ENCODE assay signal across 1 cellular context in the genomic region with DNA sequence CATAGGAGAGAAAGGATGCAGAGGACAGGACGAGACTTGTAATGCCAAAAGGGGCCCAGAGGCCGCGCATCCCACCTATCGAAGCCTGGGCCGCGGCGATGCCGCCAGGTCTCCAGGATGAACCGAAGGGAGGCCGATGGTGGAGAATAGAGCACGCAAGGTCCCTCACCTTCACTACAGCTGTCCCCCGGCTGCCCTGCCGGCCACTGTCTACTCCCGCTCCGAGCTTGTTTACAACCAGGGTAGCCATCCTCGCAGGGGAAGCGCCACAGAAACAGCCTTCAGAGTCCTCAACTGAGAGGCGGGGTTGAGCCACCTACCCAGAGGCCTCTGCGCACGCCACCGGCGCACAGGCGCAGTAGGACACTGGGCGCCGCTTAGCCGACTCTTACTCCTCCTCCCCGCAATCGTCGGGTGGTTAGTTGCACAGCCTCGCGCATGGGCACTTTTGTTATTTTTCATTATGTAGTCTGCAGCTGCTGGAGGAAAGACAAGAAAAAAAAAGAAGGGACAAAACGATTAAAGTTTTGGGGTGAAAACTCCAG.
A peak's percentile ranks its signal among the peaks of the same experiment; 100 is the strongest.
TF ChIP-seq lines count a peak whose summit lies in the region.

A gene (minus strand): TSS at position 309 of the 545 bp plus-strand sequence. CDS start 59 bp downstream, at position 250.

TF ChIP-seq in HepG2, 621 proteins besides CTCF, POLR2A, EP300 and RAD21 (continued from another document and continues in another):
- TF ChIP-seq, protein P1, sequence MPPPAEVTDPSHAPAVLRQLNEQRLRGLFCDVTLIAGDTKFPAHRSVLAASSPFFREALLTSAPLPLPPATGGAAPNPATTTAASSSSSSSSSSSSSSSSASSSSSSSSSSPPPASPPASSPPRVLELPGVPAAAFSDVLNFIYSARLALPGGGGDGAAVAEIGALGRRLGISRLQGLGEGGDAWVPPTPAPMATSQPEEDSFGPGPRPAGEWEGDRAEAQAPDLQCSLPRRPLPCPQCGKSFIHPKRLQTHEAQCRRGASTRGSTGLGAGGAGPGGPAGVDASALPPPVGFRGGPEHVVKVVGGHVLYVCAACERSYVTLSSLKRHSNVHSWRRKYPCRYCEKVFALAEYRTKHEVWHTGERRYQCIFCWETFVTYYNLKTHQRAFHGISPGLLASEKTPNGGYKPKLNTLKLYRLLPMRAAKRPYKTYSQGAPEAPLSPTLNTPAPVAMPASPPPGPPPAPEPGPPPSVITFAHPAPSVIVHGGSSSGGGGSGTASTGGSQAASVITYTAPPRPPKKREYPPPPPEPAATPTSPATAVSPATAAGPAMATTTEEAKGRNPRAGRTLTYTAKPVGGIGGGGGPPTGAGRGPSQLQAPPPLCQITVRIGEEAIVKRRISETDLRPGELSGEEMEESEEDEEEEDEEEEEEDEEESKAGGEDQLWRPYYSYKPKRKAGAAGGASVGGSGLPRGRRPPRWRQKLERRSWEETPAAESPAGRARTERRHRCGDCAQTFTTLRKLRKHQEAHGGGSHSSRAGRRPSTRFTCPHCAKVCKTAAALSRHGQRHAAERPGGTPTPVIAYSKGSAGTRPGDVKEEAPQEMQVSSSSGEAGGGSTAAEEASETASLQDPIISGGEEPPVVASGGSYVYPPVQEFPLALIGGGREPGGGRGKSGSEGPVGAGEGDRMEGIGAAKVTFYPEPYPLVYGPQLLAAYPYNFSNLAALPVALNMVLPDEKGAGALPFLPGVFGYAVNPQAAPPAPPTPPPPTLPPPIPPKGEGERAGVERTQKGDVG (CRISPR knock-in tag; IDR thresholded peaks at IDR 0.05; ENCODE audit: borderline replicate concordance) = no peak
- TF ChIP-seq ZMYM2 (CRISPR knock-in tag; IDR thresholded peaks at IDR 0.05) = no peak
- no peak for TF ChIP-seq ZNF354B (CRISPR knock-in tag; IDR thresholded peaks at IDR 0.05)
- no peak; the same call in 1 of the 2 replicates for TF ChIP-seq ZMAT3 (CRISPR knock-in tag; conservative IDR thresholded peaks at IDR 0.05)
- TF ChIP-seq SETDB1 (CRISPR knock-in tag; IDR thresholded peaks at IDR 0.05; ENCODE audit: borderline replicate concordance) = no peak
- TF ChIP-seq, protein P2, sequence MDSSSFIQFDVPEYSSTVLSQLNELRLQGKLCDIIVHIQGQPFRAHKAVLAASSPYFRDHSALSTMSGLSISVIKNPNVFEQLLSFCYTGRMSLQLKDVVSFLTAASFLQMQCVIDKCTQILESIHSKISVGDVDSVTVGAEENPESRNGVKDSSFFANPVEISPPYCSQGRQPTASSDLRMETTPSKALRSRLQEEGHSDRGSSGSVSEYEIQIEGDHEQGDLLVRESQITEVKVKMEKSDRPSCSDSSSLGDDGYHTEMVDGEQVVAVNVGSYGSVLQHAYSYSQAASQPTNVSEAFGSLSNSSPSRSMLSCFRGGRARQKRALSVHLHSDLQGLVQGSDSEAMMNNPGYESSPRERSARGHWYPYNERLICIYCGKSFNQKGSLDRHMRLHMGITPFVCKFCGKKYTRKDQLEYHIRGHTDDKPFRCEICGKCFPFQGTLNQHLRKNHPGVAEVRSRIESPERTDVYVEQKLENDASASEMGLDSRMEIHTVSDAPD (CRISPR knock-in tag; IDR thresholded peaks at IDR 0.05) = no peak
- TF ChIP-seq SRSF4 (IDR thresholded peaks at IDR 0.05; ENCODE audit: low read depth, low read length, poor library complexity, severe bottlenecking) = no peak
- no peak for TF ChIP-seq HCFC1 (IDR thresholded peaks at IDR 0.05; ENCODE audit: low read depth, low read length)
- TF ChIP-seq, protein P3, sequence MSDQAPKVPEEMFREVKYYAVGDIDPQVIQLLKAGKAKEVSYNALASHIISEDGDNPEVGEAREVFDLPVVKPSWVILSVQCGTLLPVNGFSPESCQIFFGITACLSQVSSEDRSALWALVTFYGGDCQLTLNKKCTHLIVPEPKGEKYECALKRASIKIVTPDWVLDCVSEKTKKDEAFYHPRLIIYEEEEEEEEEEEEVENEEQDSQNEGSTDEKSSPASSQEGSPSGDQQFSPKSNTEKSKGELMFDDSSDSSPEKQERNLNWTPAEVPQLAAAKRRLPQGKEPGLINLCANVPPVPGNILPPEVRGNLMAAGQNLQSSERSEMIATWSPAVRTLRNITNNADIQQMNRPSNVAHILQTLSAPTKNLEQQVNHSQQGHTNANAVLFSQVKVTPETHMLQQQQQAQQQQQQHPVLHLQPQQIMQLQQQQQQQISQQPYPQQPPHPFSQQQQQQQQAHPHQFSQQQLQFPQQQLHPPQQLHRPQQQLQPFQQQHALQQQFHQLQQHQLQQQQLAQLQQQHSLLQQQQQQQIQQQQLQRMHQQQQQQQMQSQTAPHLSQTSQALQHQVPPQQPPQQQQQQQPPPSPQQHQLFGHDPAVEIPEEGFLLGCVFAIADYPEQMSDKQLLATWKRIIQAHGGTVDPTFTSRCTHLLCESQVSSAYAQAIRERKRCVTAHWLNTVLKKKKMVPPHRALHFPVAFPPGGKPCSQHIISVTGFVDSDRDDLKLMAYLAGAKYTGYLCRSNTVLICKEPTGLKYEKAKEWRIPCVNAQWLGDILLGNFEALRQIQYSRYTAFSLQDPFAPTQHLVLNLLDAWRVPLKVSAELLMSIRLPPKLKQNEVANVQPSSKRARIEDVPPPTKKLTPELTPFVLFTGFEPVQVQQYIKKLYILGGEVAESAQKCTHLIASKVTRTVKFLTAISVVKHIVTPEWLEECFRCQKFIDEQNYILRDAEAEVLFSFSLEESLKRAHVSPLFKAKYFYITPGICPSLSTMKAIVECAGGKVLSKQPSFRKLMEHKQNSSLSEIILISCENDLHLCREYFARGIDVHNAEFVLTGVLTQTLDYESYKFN (CRISPR knock-in tag; conservative IDR thresholded peaks at IDR 0.05) = peak; percentile 27; the same call in 1 of the 2 replicates
- no peak for TF ChIP-seq TBL1XR1 (IDR thresholded peaks at IDR 0.05; ENCODE audit: borderline replicate concordance, low read length, partially characterized antibody)
- TF ChIP-seq, protein P4, sequence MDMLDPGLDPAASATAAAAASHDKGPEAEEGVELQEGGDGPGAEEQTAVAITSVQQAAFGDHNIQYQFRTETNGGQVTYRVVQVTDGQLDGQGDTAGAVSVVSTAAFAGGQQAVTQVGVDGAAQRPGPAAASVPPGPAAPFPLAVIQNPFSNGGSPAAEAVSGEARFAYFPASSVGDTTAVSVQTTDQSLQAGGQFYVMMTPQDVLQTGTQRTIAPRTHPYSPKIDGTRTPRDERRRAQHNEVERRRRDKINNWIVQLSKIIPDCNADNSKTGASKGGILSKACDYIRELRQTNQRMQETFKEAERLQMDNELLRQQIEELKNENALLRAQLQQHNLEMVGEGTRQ (IDR thresholded peaks at IDR 0.05; ENCODE audit: low read depth, low read length) = no peak
- TF ChIP-seq, protein P4 (CRISPR knock-in tag; IDR thresholded peaks at IDR 0.05; ENCODE audit: borderline replicate concordance) = no peak
- TF ChIP-seq RNF2 (conservative IDR thresholded peaks at IDR 0.05; ENCODE audit: low read depth) = 0 out of 2 replicates have a peak, but pooled peaks have one; percentile 67
- TF ChIP-seq ATF1 (CRISPR knock-in tag; IDR thresholded peaks at IDR 0.05) = no peak
- TF ChIP-seq, protein P5, sequence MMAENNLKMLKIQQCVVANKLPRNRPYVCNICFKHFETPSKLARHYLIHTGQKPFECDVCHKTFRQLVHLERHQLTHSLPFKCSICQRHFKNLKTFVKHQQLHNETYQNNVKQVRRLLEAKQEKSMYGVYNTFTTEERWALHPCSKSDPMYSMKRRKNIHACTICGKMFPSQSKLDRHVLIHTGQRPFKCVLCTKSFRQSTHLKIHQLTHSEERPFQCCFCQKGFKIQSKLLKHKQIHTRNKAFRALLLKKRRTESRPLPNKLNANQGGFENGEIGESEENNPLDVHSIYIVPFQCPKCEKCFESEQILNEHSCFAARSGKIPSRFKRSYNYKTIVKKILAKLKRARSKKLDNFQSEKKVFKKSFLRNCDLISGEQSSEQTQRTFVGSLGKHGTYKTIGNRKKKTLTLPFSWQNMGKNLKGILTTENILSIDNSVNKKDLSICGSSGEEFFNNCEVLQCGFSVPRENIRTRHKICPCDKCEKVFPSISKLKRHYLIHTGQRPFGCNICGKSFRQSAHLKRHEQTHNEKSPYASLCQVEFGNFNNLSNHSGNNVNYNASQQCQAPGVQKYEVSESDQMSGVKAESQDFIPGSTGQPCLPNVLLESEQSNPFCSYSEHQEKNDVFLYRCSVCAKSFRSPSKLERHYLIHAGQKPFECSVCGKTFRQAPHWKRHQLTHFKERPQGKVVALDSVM (CRISPR knock-in tag; IDR thresholded peaks at IDR 0.05) = peak; percentile 61; the same call in 1 of the 2 replicates
- TF ChIP-seq SMARCC2 (IDR thresholded peaks at IDR 0.05) = no peak
- TF ChIP-seq ISX (CRISPR knock-in tag; conservative IDR thresholded peaks at IDR 0.05) = no peak
- peak; percentile 50; the same call in 1 of the 2 replicates for TF ChIP-seq HDAC1 (CRISPR knock-in tag; IDR thresholded peaks at IDR 0.05)
- 0 out of 2 replicates have a peak, but pooled peaks have one; percentile 37 for TF ChIP-seq ZNF205 (CRISPR knock-in tag; IDR thresholded peaks at IDR 0.05)
- no peak for TF ChIP-seq YEATS2 (CRISPR knock-in tag; IDR thresholded peaks at IDR 0.05; ENCODE audit: borderline replicate concordance)
- TF ChIP-seq, protein P6, sequence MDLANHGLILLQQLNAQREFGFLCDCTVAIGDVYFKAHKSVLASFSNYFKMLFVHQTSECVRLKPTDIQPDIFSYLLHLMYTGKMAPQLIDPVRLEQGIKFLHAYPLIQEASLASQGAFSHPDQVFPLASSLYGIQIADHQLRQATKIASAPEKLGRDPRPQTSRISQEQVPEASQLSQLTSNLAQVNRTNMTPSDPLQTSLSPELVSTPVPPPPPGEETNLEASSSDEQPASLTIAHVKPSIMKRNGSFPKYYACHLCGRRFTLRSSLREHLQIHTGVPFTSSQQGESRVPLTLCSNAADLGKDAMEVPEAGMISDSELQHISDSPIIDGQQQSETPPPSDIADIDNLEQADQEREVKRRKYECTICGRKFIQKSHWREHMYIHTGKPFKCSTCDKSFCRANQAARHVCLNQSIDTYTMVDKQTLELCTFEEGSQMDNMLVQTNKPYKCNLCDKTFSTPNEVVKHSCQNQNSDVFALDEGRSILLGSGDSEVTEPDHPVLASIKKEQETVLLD (CRISPR knock-in tag; IDR thresholded peaks at IDR 0.05; ENCODE audit: low read depth) = no peak
- 0 out of 2 replicates have a peak, but pooled peaks have one; percentile 57 for TF ChIP-seq ZNF317 (CRISPR knock-in tag; IDR thresholded peaks at IDR 0.05)
- no peak for TF ChIP-seq ZNF567 (CRISPR knock-in tag; IDR thresholded peaks at IDR 0.05; ENCODE audit: borderline replicate concordance)
- TF ChIP-seq, protein P7, sequence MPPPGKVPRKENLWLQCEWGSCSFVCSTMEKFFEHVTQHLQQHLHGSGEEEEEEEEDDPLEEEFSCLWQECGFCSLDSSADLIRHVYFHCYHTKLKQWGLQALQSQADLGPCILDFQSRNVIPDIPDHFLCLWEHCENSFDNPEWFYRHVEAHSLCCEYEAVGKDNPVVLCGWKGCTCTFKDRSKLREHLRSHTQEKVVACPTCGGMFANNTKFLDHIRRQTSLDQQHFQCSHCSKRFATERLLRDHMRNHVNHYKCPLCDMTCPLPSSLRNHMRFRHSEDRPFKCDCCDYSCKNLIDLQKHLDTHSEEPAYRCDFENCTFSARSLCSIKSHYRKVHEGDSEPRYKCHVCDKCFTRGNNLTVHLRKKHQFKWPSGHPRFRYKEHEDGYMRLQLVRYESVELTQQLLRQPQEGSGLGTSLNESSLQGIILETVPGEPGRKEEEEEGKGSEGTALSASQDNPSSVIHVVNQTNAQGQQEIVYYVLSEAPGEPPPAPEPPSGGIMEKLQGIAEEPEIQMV (CRISPR knock-in tag; IDR thresholded peaks at IDR 0.05; ENCODE audit: low read depth) = peak; percentile 64; the same call in 1 of the 2 replicates
- TF ChIP-seq ZNF350 (CRISPR knock-in tag; IDR thresholded peaks at IDR 0.05; ENCODE audit: borderline replicate concordance, low read depth) = 0 out of 2 replicates have a peak, but pooled peaks have one; percentile 39
- TF ChIP-seq GATAD1 (CRISPR knock-in tag; IDR thresholded peaks at IDR 0.05) = peak; percentile 82
- TF ChIP-seq, protein P8, sequence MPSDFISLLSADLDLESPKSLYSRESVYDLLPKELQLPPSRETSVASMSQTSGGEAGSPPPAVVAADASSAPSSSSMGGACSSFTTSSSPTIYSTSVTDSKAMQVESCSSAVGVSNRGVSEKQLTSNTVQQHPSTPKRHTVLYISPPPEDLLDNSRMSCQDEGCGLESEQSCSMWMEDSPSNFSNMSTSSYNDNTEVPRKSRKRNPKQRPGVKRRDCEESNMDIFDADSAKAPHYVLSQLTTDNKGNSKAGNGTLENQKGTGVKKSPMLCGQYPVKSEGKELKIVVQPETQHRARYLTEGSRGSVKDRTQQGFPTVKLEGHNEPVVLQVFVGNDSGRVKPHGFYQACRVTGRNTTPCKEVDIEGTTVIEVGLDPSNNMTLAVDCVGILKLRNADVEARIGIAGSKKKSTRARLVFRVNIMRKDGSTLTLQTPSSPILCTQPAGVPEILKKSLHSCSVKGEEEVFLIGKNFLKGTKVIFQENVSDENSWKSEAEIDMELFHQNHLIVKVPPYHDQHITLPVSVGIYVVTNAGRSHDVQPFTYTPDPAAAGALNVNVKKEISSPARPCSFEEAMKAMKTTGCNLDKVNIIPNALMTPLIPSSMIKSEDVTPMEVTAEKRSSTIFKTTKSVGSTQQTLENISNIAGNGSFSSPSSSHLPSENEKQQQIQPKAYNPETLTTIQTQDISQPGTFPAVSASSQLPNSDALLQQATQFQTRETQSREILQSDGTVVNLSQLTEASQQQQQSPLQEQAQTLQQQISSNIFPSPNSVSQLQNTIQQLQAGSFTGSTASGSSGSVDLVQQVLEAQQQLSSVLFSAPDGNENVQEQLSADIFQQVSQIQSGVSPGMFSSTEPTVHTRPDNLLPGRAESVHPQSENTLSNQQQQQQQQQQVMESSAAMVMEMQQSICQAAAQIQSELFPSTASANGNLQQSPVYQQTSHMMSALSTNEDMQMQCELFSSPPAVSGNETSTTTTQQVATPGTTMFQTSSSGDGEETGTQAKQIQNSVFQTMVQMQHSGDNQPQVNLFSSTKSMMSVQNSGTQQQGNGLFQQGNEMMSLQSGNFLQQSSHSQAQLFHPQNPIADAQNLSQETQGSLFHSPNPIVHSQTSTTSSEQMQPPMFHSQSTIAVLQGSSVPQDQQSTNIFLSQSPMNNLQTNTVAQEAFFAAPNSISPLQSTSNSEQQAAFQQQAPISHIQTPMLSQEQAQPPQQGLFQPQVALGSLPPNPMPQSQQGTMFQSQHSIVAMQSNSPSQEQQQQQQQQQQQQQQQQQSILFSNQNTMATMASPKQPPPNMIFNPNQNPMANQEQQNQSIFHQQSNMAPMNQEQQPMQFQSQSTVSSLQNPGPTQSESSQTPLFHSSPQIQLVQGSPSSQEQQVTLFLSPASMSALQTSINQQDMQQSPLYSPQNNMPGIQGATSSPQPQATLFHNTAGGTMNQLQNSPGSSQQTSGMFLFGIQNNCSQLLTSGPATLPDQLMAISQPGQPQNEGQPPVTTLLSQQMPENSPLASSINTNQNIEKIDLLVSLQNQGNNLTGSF (CRISPR knock-in tag; IDR thresholded peaks at IDR 0.05) = no peak
- TF ChIP-seq ZNF777 (CRISPR knock-in tag; IDR thresholded peaks at IDR 0.05) = no peak
- no peak for TF ChIP-seq ZNF180 (CRISPR knock-in tag; IDR thresholded peaks at IDR 0.05; ENCODE audit: borderline replicate concordance, low read depth)
